8 cellular contexts compared by ENCODE assay signal in genomic region chrX:48520976-48521352, GRCh38. TPM values are rescaled to one million over a fixed set of nuclear protein-coding genes. Genes with fewer than 3 reads are reported as not detected.
DNase-seq lines count a peak whose midpoint lies in the region; ATAC-seq lines count a peak whose summit lies in the region.

No MANE protein-coding gene starts in this region.

- peak overlapping the region; percentile 99 for H3K27ac Mint-ChIP-seq in activated naive CD8-positive, alpha-beta T cell treated with anti-CD3 and anti-CD28 coated beads for 36 hours

- no peak overlapping the region for H4K8ac ChIP-seq in mesenchymal stem cell (ENCODE audit: low read length)

- peaks cover 4% of the 10 kb centered on the region for H3K79me1 ChIP-seq in mesenchymal stem cell (replicated peaks; ENCODE audit: low read length, poor library complexity, severe bottlenecking)

- no peak overlapping the region for H2BK12ac ChIP-seq in mesenchymal stem cell (ENCODE audit: low read length in 2 of 2)

- H2BK15ac ChIP-seq in mesenchymal stem cell (ENCODE audit: low read depth, poor library complexity, severe bottlenecking) = no peak overlapping the region

- no peaks in the 10 kb centered on the region for H3K27me3 Mint-ChIP-seq in activated naive CD8-positive, alpha-beta T cell treated with anti-CD3 and anti-CD28 coated beads for 36 hours

- H3K9ac ChIP-seq in HUES48 (ENCODE audit: low read depth, low read length) (peak overlapping the region; percentile 50; the same call in 1 of the 2 replicates), mesenchymal stem cell (ENCODE audit: low read length) (peak overlapping the region; percentile 77)

- no peak overlapping the region for H2BK5ac ChIP-seq in mesenchymal stem cell (ENCODE audit: low read depth, low read length, poor library complexity, severe bottlenecking)

- H3K18ac ChIP-seq in mesenchymal stem cell (ENCODE audit: low read depth in 1 of 2, low read length in 2 of 2) = no peak overlapping the region

- H3K4me3 Mint-ChIP-seq in activated naive CD8-positive, alpha-beta T cell treated with anti-CD3 and anti-CD28 coated beads for 36 hours = peak overlapping the region; percentile 90

- no peak overlapping the region for H3K4ac ChIP-seq in mesenchymal stem cell (ENCODE audit: low read depth in 1 of 2, low read length in 2 of 2)

- ATAC-seq in HG03135 (IDR thresholded peaks at IDR 0.05; ENCODE audit: unreplicated experiment) = no peak

- 51% methylated on average over 2 of the region's 2 CpGs for WGBS in mesenchymal stem cell

- peaks cover 22% of the 10 kb centered on the region for H3K4me1 Mint-ChIP-seq in activated naive CD8-positive, alpha-beta T cell treated with anti-CD3 and anti-CD28 coated beads for 36 hours

- peak; percentile 30 for DNase-seq in Ammon's horn (ENCODE audit: low spot score)
- no peak for DNase-seq in activated naive CD8-positive, alpha-beta T cell treated with anti-CD3 and anti-CD28 coated beads for 36 hours
- no peak for DNase-seq in mesenchymal stem cell
- DNase-seq in H4 (ENCODE audit: low spot score) = no peak
- DNase-seq in GF-D8 (lab: John Stamatoyannopoulos, UW) = no peak
- DNase-seq in SW480 (ENCODE audit: low spot score) = no peak

- H3K9me3 ChIP-seq in HUES48 (ENCODE audit: control insufficient read depth, insufficient read depth, low read length) = peaks cover 30% of the 10 kb centered on the region
- no peaks in the 10 kb centered on the region for H3K9me3 ChIP-seq in mesenchymal stem cell (ENCODE audit: control insufficient read depth, low read length)

- no peak overlapping the region for H4K91ac ChIP-seq in mesenchymal stem cell (ENCODE audit: low read length)

- no peaks in the 10 kb centered on the region for H3K27me3 ChIP-seq in HUES48 (ENCODE audit: control insufficient read depth, insufficient read depth, low read length)
- no peaks in the 10 kb centered on the region for H3K27me3 ChIP-seq in mesenchymal stem cell (ENCODE audit: control insufficient read depth in 1 of 2, insufficient read depth in 1 of 2, low read length in 2 of 2)

- H3K14ac ChIP-seq in mesenchymal stem cell (ENCODE audit: low read length in 2 of 2) = no peak overlapping the region

- H3K27ac ChIP-seq in HUES48 (ENCODE audit: low read depth, low read length) (peak overlapping the region; percentile 82), mesenchymal stem cell (ENCODE audit: low read length, poor library complexity, severe bottlenecking) (no peak overlapping the region)

- no peak overlapping the region for H2AK5ac ChIP-seq in mesenchymal stem cell (ENCODE audit: low read length, severe bottlenecking)

- no peaks in the 10 kb centered on the region for H3K9me3 Mint-ChIP-seq in activated naive CD8-positive, alpha-beta T cell treated with anti-CD3 and anti-CD28 coated beads for 36 hours

- peaks cover 18% of the 10 kb centered on the region for H3K36me3 Mint-ChIP-seq in activated naive CD8-positive, alpha-beta T cell treated with anti-CD3 and anti-CD28 coated beads for 36 hours

- H3K36me3 ChIP-seq in HUES48 (ENCODE audit: control insufficient read depth, insufficient read depth, low read length) (peaks cover 17% of the 10 kb centered on the region), mesenchymal stem cell (ENCODE audit: control insufficient read depth in 1 of 2, insufficient read depth in 2 of 2, low read depth in 1 of 2, low read length in 2 of 2) (peaks cover 11 to 13% of the 10 kb centered on the region in 2 experiments)

- H3K4me3 ChIP-seq in HUES48 (ENCODE audit: low read depth, low read length) (peak overlapping the region; percentile 81), mesenchymal stem cell (ENCODE audit: insufficient read depth in 1 of 2, low read depth in 1 of 2, low read length in 2 of 2) (peak overlapping the region in 1 of 2 experiments; percentile 76)

- no peak overlapping the region for H2BK120ac ChIP-seq in mesenchymal stem cell (ENCODE audit: low read depth, low read length)

- peak overlapping the region; percentile 74 for H3K4me2 ChIP-seq in mesenchymal stem cell (ENCODE audit: low read length, poor library complexity, severe bottlenecking)

- H3K23ac ChIP-seq in mesenchymal stem cell (ENCODE audit: low read length in 2 of 2) = no peak overlapping the region

- H2AFZ ChIP-seq in mesenchymal stem cell (ENCODE audit: low read depth, low read length) = no peak overlapping the region

- H3K4me1 ChIP-seq in HUES48 (ENCODE audit: control insufficient read depth, insufficient read depth, low read length) (no peaks in the 10 kb centered on the region), mesenchymal stem cell (ENCODE audit: control insufficient read depth, insufficient read depth, low read depth, low read length) (peaks cover 2% of the 10 kb centered on the region)

RNA-seq across cellular contexts. Expression of gene EBP, which starts 0.6 kb away (rescaled TPM):
- 100 to 1,000 TPM; 165 to 169 TPM for total RNA-seq in activated naive CD8-positive, alpha-beta T cell treated with anti-CD3 and anti-CD28 coated beads for 36 hours
- 98.9 TPM for polyA plus RNA-seq in mesenchymal stem cell (2013, experiment 1 of 2)
- polyA plus RNA-seq in mesenchymal stem cell (2013, experiment 2 of 2) = 97.3 TPM
- total RNA-seq in H4 (2014; rRNA removed; shearing (Covaris generic)) = 129 and 133 TPM in 2 replicates

RNA-seq across cellular contexts. Expression of gene PORCN, which starts 12.2 kb away (rescaled TPM):
- 10 to 100 TPM; 11.0 to 11.9 TPM for total RNA-seq in activated naive CD8-positive, alpha-beta T cell treated with anti-CD3 and anti-CD28 coated beads for 36 hours
- 12.1 TPM for polyA plus RNA-seq in mesenchymal stem cell (2013, experiment 1 of 2)
- 12.5 TPM for polyA plus RNA-seq in mesenchymal stem cell (2013, experiment 2 of 2)
- total RNA-seq in H4 (2014; rRNA removed; shearing (Covaris generic)) = 17.0 and 18.3 TPM in 2 replicates

RNA-seq across cellular contexts. Expression of gene TBC1D25, which starts 18.6 kb away (rescaled TPM):
- 10 to 100 TPM; 12.1 to 12.9 TPM for total RNA-seq in activated naive CD8-positive, alpha-beta T cell treated with anti-CD3 and anti-CD28 coated beads for 36 hours
- 11.5 TPM for polyA plus RNA-seq in mesenchymal stem cell (2013, experiment 1 of 2)
- polyA plus RNA-seq in mesenchymal stem cell (2013, experiment 2 of 2) = 12.4 TPM
- total RNA-seq in H4 (2014; rRNA removed; shearing (Covaris generic)) = 2.6 and 3.2 TPM in 2 replicates

RNA-seq across cellular contexts. Expression of gene FTSJ1, which starts 45.0 kb away (rescaled TPM):
- total RNA-seq in activated naive CD8-positive, alpha-beta T cell treated with anti-CD3 and anti-CD28 coated beads for 36 hours = 10 to 100 TPM; 98.7 to 98.8 TPM
- polyA plus RNA-seq in mesenchymal stem cell (2013, experiment 1 of 2) = 52.9 TPM
- polyA plus RNA-seq in mesenchymal stem cell (2013, experiment 2 of 2) = 53.1 TPM
- 70.7 and 85.9 TPM in 2 replicates for total RNA-seq in H4 (2014; rRNA removed; shearing (Covaris generic))

RNA-seq across cellular contexts. Expression of gene SLC38A5, which starts 50.9 kb away (rescaled TPM):
- 100 to 1,000 TPM; 146 to 156 TPM for total RNA-seq in activated naive CD8-positive, alpha-beta T cell treated with anti-CD3 and anti-CD28 coated beads for 36 hours
- polyA plus RNA-seq in mesenchymal stem cell (2013, experiment 1 of 2) = 12.1 TPM
- 12.8 TPM for polyA plus RNA-seq in mesenchymal stem cell (2013, experiment 2 of 2)
- total RNA-seq in H4 (2014; rRNA removed; shearing (Covaris generic)) = 0.04 TPM in 1 of 2 replicates, not detected in the other
